28 cellular contexts compared by ENCODE assay signal in genomic region chr18:13983506-13983905, GRCh38.
"Had no signal": no experiment of that assay in that cellular context is flagged by ENCODE, and none has a peak within 500 bp of the region (broad histone marks: within the 10 kb centered on the region; RNA-seq: fewer than 3 reads in every experiment).

No MANE protein-coding gene starts in this region.

- FAIRE-seq: endometrium, islet of Langerhans, pancreas, small intestine had no signal

- DNase-seq: dermis blood vessel endothelial cell; effector memory CD4-positive, alpha-beta T cell; erythroblast; esophagus squamous epithelium; foreskin melanocyte; glutamatergic neuron; heart right ventricle; hippocampal formation; left cardiac atrium; left lung; mesenchymal stem cell; mucosa of descending colon; naive B cell; pancreas; right lobe of liver; small intestine; stimulated activated CD4-positive, alpha-beta T cell treated with anti-CD3 and anti-CD28 coated beads, Interleukin-15, amount 100 ng/mL, for 24 hours; stimulated activated CD4-positive, alpha-beta T cell treated with anti-CD3 and anti-CD28 coated beads, Interleukin-4, amount 100 ng/mL, for 1 hour; stimulated activated CD8-positive, alpha-beta memory T cell treated with anti-CD3 and anti-CD28 coated beads, Interleukin-4, amount 100 ng/mL, for 48 hours; stimulated activated naive CD4-positive, alpha-beta T cell; stimulated activated naive CD8-positive, alpha-beta T cell treated with anti-CD3 and anti-CD28 coated beads, Interleukin-15, amount 100 ng/mL, for 72 hours; transverse colon; upper lobe of right lung had no signal

- H3K27ac ChIP-seq: esophagus squamous epithelium, heart right ventricle, left lung, neutrophil, pancreas, right lobe of liver, suprapubic skin, transverse colon, upper lobe of right lung, vagina had no signal
